ENCODE assay signal across 8 cellular contexts in genomic region chr6:2221724-2222274, GRCh38. TPM values are rescaled to one million over a fixed set of nuclear protein-coding genes. Genes with fewer than 3 reads are reported as not detected.
DNase-seq lines count a peak whose midpoint lies in the region; ATAC-seq and TF ChIP-seq lines count a peak whose summit lies in the region.

No MANE protein-coding gene starts in this region.

- WGBS in heart right ventricle, 2 donors = 39 to 61% methylated on average over 6 of the region's 6 CpGs

- DNase-seq in heart right ventricle (no peak), left cardiac atrium (no peak), NCI-H526 (lab: John Stamatoyannopoulos, UW) (peak; percentile 86 to 89), hypothalamus (lab: John Stamatoyannopoulos, UW) (no peak), superior temporal gyrus (ENCODE audit: extremely low spot score) (no peak)
- DNase-seq in effector memory CD4-positive, alpha-beta T cell = no peak

- ATAC-seq in heart right ventricle (peak in 1 of 8 donors; percentile 55), left cardiac atrium (no peak), esophagus mucosa (no peak)

- H3K4me2 ChIP-seq in skeletal muscle satellite cell (ENCODE audit: low read length) = peak overlapping the region; percentile 49

- no peaks in the 10 kb centered on the region for H3K27me3 ChIP-seq in heart right ventricle
- H3K27me3 ChIP-seq in effector memory CD4-positive, alpha-beta T cell (replicated peaks; ENCODE audit: control insufficient read depth, insufficient read depth, low read length, poor library complexity, severe bottlenecking) = no peaks in the 10 kb centered on the region
- H3K27me3 ChIP-seq in skeletal muscle satellite cell (ENCODE audit: control insufficient read depth, insufficient read depth, low read length) = no peaks in the 10 kb centered on the region

- H3K4me1 ChIP-seq in heart right ventricle = peaks cover 0 to 28% (median 6%) of the 10 kb centered on the region in 9 donors
- H3K4me1 ChIP-seq in effector memory CD4-positive, alpha-beta T cell (ENCODE audit: control insufficient read depth, insufficient read depth, low read length, poor library complexity, severe bottlenecking) = peaks cover 7% of the 10 kb centered on the region
- peaks cover 11% of the 10 kb centered on the region for H3K4me1 ChIP-seq in skeletal muscle satellite cell (ENCODE audit: control insufficient read depth, insufficient read depth, low read length)

- no peaks in the 10 kb centered on the region for H3K36me3 ChIP-seq in heart right ventricle
- H3K36me3 ChIP-seq in effector memory CD4-positive, alpha-beta T cell (ENCODE audit: control insufficient read depth, insufficient read depth, low read length) = no peaks in the 10 kb centered on the region
- no peaks in the 10 kb centered on the region for H3K36me3 ChIP-seq in skeletal muscle satellite cell (ENCODE audit: insufficient read depth, low read length)

- H3K4me3 ChIP-seq in heart right ventricle = peak overlapping the region; percentile 8 to 72 (median 54)
- H3K4me3 ChIP-seq in effector memory CD4-positive, alpha-beta T cell (ENCODE audit: insufficient read depth, low read depth, low read length, poor library complexity, severe bottlenecking) = peak overlapping the region; percentile 32
- no peak overlapping the region for H3K4me3 ChIP-seq in skeletal muscle satellite cell (ENCODE audit: low read length)

- intact Hi-C loops in heart right ventricle (cut with DNase I) (no loop called here), left cardiac atrium (cut with DNase I) (no loop called here)

- TF ChIP-seq CTCF in heart right ventricle (IDR thresholded peaks at IDR 0.05) = no peak

- H3K9ac ChIP-seq in skeletal muscle satellite cell (ENCODE audit: low read depth, low read length) = no peak overlapping the region

- peak overlapping the region in 9 of 10 donors; percentile 14 to 92 (median 47) for H3K27ac ChIP-seq in heart right ventricle
- no peak overlapping the region for H3K27ac ChIP-seq in effector memory CD4-positive, alpha-beta T cell (ENCODE audit: insufficient read depth, low read length, poor library complexity, severe bottlenecking)

- no peaks in the 10 kb centered on the region for H3K9me3 ChIP-seq in heart right ventricle
- no peaks in the 10 kb centered on the region for H3K9me3 ChIP-seq in effector memory CD4-positive, alpha-beta T cell (ENCODE audit: control insufficient read depth, low read length)
- no peaks in the 10 kb centered on the region for H3K9me3 ChIP-seq in skeletal muscle satellite cell (replicated peaks; ENCODE audit: low read length)

RNA-seq across cellular contexts. Expression of gene GMDS, which starts 23.6 kb away (rescaled TPM):
- total RNA-seq in heart right ventricle = 10 to 100 TPM in 1 of 10 donors, 1 to 10 TPM in 9; 5.0 to 10.6 (median 6.8) TPM
- polyA plus RNA-seq in heart right ventricle = 1 to 10 TPM; 6.6 to 8.1 TPM
- 10 to 100 TPM in 1 of 2 donors, 1 to 10 TPM in 1; 8.4 to 20.8 TPM for total RNA-seq in left cardiac atrium
- 12.5 and 16.0 TPM in 2 replicates for total RNA-seq in skeletal muscle satellite cell (2012; rRNA removed)
- total RNA-seq in esophagus mucosa = 43.8 TPM

Comparison
In these comparisons a context has a peak if more than half of its experiments do, and no peak if none do; other contexts are left out.
1. DNase-seq: peak in NCI-H526 (2 of 2); none in heart right ventricle (0 of 2), left cardiac atrium (single experiment), effector memory CD4-positive, alpha-beta T cell (0 of 3), hypothalamus (0 of 51) and superior temporal gyrus (single experiment).